Comparison of ENCODE assay signal across 4 cellular contexts in the genomic region with DNA sequence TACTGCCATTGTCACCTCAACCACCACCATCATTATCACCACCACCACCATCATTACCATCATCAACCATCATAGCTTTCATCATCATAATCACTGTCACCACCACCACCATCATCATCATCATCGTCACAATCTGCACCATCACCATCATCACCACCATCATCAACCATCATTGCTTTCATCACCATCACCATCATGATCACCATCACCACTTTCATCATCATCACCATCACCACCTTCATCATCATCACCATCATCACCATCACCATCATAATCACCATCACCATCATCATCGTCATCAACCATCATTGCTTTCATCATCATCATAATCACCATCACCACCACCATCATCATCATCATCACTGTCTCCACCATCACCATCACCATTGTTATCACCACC.
TF ChIP-seq lines count a peak whose summit lies in the region.

No MANE protein-coding gene starts in this region.

TF ChIP-seq in GM12891, 5 proteins besides CTCF, POLR2A, EP300 and RAD21:
- TF ChIP-seq TAF1 (IDR thresholded peaks at IDR 0.05; ENCODE audit: low read depth, low read length), result no peak
- TF ChIP-seq POLR2AphosphoS5 (IDR thresholded peaks at IDR 0.05; ENCODE audit: low read depth, low read length), result no peak
- TF ChIP-seq PAX5 (IDR thresholded peaks at IDR 0.05; ENCODE audit: insufficient read depth, low read length, severe bottlenecking), result no peak
- TF ChIP-seq SPI1 (IDR thresholded peaks at IDR 0.05; ENCODE audit: low read depth, low read length), result no peak
- TF ChIP-seq POU2F2 (IDR thresholded peaks at IDR 0.05; ENCODE audit: low read depth, low read length), result no peak
TF ChIP-seq in GM12891: peak in this region for 0.

TF ChIP-seq in HEK293, 187 proteins besides CTCF, POLR2A, EP300 and RAD21:
- TF ChIP-seq ZNF707 (tag by site-specific recombination; IDR thresholded peaks at IDR 0.05) (peak; percentile 4; the same call in 1 of the 2 replicates), ZNF24 (tag by site-specific recombination; IDR thresholded peaks at IDR 0.05) (no peak)
- TF ChIP-seq, protein P1, sequence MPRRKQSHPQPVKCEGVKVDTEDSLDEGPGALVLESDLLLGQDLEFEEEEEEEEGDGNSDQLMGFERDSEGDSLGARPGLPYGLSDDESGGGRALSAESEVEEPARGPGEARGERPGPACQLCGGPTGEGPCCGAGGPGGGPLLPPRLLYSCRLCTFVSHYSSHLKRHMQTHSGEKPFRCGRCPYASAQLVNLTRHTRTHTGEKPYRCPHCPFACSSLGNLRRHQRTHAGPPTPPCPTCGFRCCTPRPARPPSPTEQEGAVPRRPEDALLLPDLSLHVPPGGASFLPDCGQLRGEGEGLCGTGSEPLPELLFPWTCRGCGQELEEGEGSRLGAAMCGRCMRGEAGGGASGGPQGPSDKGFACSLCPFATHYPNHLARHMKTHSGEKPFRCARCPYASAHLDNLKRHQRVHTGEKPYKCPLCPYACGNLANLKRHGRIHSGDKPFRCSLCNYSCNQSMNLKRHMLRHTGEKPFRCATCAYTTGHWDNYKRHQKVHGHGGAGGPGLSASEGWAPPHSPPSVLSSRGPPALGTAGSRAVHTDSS (tag by site-specific recombination; IDR thresholded peaks at IDR 0.05), result peak; percentile 96

TF ChIP-seq in GM12878, 131 proteins besides CTCF, POLR2A, EP300 and RAD21:
- TF ChIP-seq YY1 (IDR thresholded peaks at IDR 0.05; ENCODE audit: low read depth, low read length), result no peak
- no peak for TF ChIP-seq POU2F2 (IDR thresholded peaks at IDR 0.05; ENCODE audit: borderline replicate concordance, low read depth, low read length)
- no peak for TF ChIP-seq HDAC6 (IDR thresholded peaks at IDR 0.05; ENCODE audit: unreplicated experiment)
- TF ChIP-seq JUND (IDR thresholded peaks at IDR 0.05; ENCODE audit: low read depth, low read length), result no peak
- no peak for TF ChIP-seq NR2C2 (IDR thresholded peaks at IDR 0.05; ENCODE audit: borderline replicate concordance, control insufficient read depth, insufficient read length, low read depth)
- no peak for TF ChIP-seq GATAD2B (conservative IDR thresholded peaks at IDR 0.05; ENCODE audit: low read depth)
- TF ChIP-seq GABPA (IDR thresholded peaks at IDR 0.05; ENCODE audit: low read depth), result no peak
- no peak for TF ChIP-seq BCL11A (IDR thresholded peaks at IDR 0.05; ENCODE audit: low read depth, low read length)
- no peak for TF ChIP-seq ZNF217 (IDR thresholded peaks at IDR 0.05)

TF ChIP-seq in H1, 55 proteins besides CTCF, POLR2A, EP300 and RAD21:
- no peak for TF ChIP-seq TCF12 (IDR thresholded peaks at IDR 0.05; ENCODE audit: low read depth, low read length)
- TF ChIP-seq CHD7 (IDR thresholded peaks at IDR 0.05; ENCODE audit: insufficient replicate concordance, low read length), result no peak
- TF ChIP-seq TAF7 (optimal IDR thresholded peaks at IDR 0.05; ENCODE audit: borderline replicate concordance, low read depth, low read length), result no peak
- no peak for TF ChIP-seq SIX5 (IDR thresholded peaks at IDR 0.05; ENCODE audit: low read depth, low read length)
- TF ChIP-seq GABPA (IDR thresholded peaks at IDR 0.05; ENCODE audit: borderline replicate concordance, insufficient read depth, low read length), result no peak
- TF ChIP-seq CHD1 (IDR thresholded peaks at IDR 0.05; ENCODE audit: low read depth, low read length), result no peak
- TF ChIP-seq RXRA (IDR thresholded peaks at IDR 0.05; ENCODE audit: insufficient read depth, low read depth, low read length), result no peak
- no peak for TF ChIP-seq JUN (IDR thresholded peaks at IDR 0.05; ENCODE audit: low read depth, low read length)
- TF ChIP-seq CBX8 (IDR thresholded peaks at IDR 0.05; ENCODE audit: borderline replicate concordance, low read depth, low read length), result no peak
- no peak for TF ChIP-seq TEAD4 (IDR thresholded peaks at IDR 0.05; ENCODE audit: low read depth, low read length)
- TF ChIP-seq KDM5A (IDR thresholded peaks at IDR 0.05; ENCODE audit: low read length), result no peak
- no peak for TF ChIP-seq KDM1A (IDR thresholded peaks at IDR 0.05; ENCODE audit: borderline replicate concordance, low read length)
- no peak for TF ChIP-seq SRF (IDR thresholded peaks at IDR 0.05; ENCODE audit: low read depth, low read length)
- TF ChIP-seq EGR1 (IDR thresholded peaks at IDR 0.05; ENCODE audit: borderline replicate concordance, low read depth, low read length), result no peak
- TF ChIP-seq RNF2 (IDR thresholded peaks at IDR 0.05; ENCODE audit: borderline replicate concordance, low read depth, low read length, missing control alignments, poor library complexity, severe bottlenecking), result no peak
- TF ChIP-seq HDAC6 (IDR thresholded peaks at IDR 0.05; ENCODE audit: low read depth, low read length), result no peak
- TF ChIP-seq HDAC2 (IDR thresholded peaks at IDR 0.05; ENCODE audit: borderline replicate concordance in 1 of 2, low read depth in 2 of 2, low read length in 2 of 2), result no peak
- no peak for TF ChIP-seq POLR2AphosphoS5 (IDR thresholded peaks at IDR 0.05; ENCODE audit: low read depth, low read length)
- no peak for TF ChIP-seq E2F6 (IDR thresholded peaks at IDR 0.05)
TF ChIP-seq in H1: peak in this region for 0.
